29 cellular contexts compared by ENCODE assay signal in genomic region chr20:57662028-57662312, GRCh38. TPM values are rescaled to one million over a fixed set of nuclear protein-coding genes. Genes with fewer than 3 reads are reported as not detected.
DNase-seq lines count a peak whose midpoint lies in the region; ATAC-seq and TF ChIP-seq lines count a peak whose summit lies in the region.
"Had no signal": no experiment of that assay in that cellular context is flagged by ENCODE, and none has a peak within 500 bp of the region (broad histone marks: within the 10 kb centered on the region; RNA-seq: fewer than 3 reads in every experiment).

No MANE protein-coding gene starts in this region.

- H3K27ac ChIP-seq in RWPE2 (ENCODE audit: poor library complexity, severe bottlenecking) (peak overlapping the region; percentile 28), upper lobe of right lung (no peak overlapping the region)
- H3K27ac ChIP-seq: epithelial cell of prostate, HL-60, pancreas, right atrium auricular region, SJSA1 had no signal

- TF ChIP-seq CTCF in RWPE2 (IDR thresholded peaks at IDR 0.05; ENCODE audit: poor library complexity, severe bottlenecking) (no peak), nephron (IDR thresholded peaks at IDR 0.05; ENCODE audit: unreplicated experiment in 3 of 3) (no peak), upper lobe of right lung (IDR thresholded peaks at IDR 0.05) (no peak)

- H3K36me3 ChIP-seq in RWPE2 (ENCODE audit: low read depth), result peaks cover 79% of the 10 kb centered on the region
- peaks cover 9% of the 10 kb centered on the region for H3K36me3 ChIP-seq in upper lobe of right lung

- H3K27me3 Mint-ChIP-seq in activated T-cell treated with anti-CD3 and anti-CD28 coated beads, Interleukin-2, amount 50 U/mL, for 4 hours (ENCODE audit: low read depth), result no peaks in the 10 kb centered on the region
- H3K27me3 Mint-ChIP-seq in activated T-cell treated with anti-CD3 and anti-CD28 coated beads, Interleukin-2, amount 50 U/mL, for 24 hours, result no peaks in the 10 kb centered on the region
- H3K27me3 Mint-ChIP-seq in nephron (ENCODE audit: low read depth), result no peaks in the 10 kb centered on the region
- H3K27me3 Mint-ChIP-seq: activated CD4-positive, alpha-beta memory T cell treated with anti-CD3 and anti-CD28 coated beads for 36 hours; brain had no signal

- H3K4me1 Mint-ChIP-seq in activated T-cell treated with anti-CD3 and anti-CD28 coated beads, Interleukin-2, amount 50 U/mL, for 4 hours (ENCODE audit: low read depth), result peaks cover 16% of the 10 kb centered on the region
- H3K4me1 Mint-ChIP-seq in activated T-cell treated with anti-CD3 and anti-CD28 coated beads, Interleukin-2, amount 50 U/mL, for 24 hours (ENCODE audit: low read depth), result peaks cover 17% of the 10 kb centered on the region
- peaks cover 55% of the 10 kb centered on the region for H3K4me1 Mint-ChIP-seq in nephron

- H3K27me3 ChIP-seq in RWPE2 (ENCODE audit: insufficient read depth, poor library complexity, severe bottlenecking) (no peaks in the 10 kb centered on the region), upper lobe of right lung (no peaks in the 10 kb centered on the region)
- H3K27me3 ChIP-seq: pancreas, right atrium auricular region, SJSA1 had no signal

- H3K4me3 ChIP-seq in RWPE2 (ENCODE audit: severe bottlenecking), result no peak overlapping the region
- no peak overlapping the region for H3K4me3 ChIP-seq in upper lobe of right lung
- H3K4me3 ChIP-seq: pancreas, right atrium auricular region, SJSA1 had no signal

- H3K9me3 Mint-ChIP-seq in activated T-cell treated with anti-CD3 and anti-CD28 coated beads, Interleukin-2, amount 50 U/mL, for 4 hours, result no peaks in the 10 kb centered on the region
- H3K9me3 Mint-ChIP-seq in activated T-cell treated with anti-CD3 and anti-CD28 coated beads, Interleukin-2, amount 50 U/mL, for 24 hours, result no peaks in the 10 kb centered on the region
- no peaks in the 10 kb centered on the region for H3K9me3 Mint-ChIP-seq in nephron
- H3K9me3 Mint-ChIP-seq: activated CD4-positive, alpha-beta memory T cell treated with anti-CD3 and anti-CD28 coated beads for 36 hours; brain; natural killer cell had no signal

- ATAC-seq in activated T-cell treated with anti-CD3 and anti-CD28 coated beads, Interleukin-2, amount 50 U/mL, for 4 hours, result no peak
- no peak for ATAC-seq in RWPE2 (ENCODE audit: low read depth)
- ATAC-seq in upper lobe of right lung, result no peak
- ATAC-seq: activated CD4-positive, CD25-positive, alpha-beta regulatory T cell treated with anti-CD3 and anti-CD28 coated beads, Interleukin-2, amount 50 U/mL, for 24 hours; HepG2; natural killer cell; pancreas had no signal

- no peak overlapping the region for H3K4me3 Mint-ChIP-seq in activated T-cell treated with anti-CD3 and anti-CD28 coated beads, Interleukin-2, amount 50 U/mL, for 4 hours
- no peak overlapping the region for H3K4me3 Mint-ChIP-seq in activated T-cell treated with anti-CD3 and anti-CD28 coated beads, Interleukin-2, amount 50 U/mL, for 24 hours
- H3K4me3 Mint-ChIP-seq in nephron, result no peak overlapping the region
- H3K4me3 Mint-ChIP-seq: activated CD4-positive, alpha-beta memory T cell treated with anti-CD3 and anti-CD28 coated beads for 36 hours; brain; natural killer cell had no signal

- H3K36me3 Mint-ChIP-seq in activated T-cell treated with anti-CD3 and anti-CD28 coated beads, Interleukin-2, amount 50 U/mL, for 4 hours (ENCODE audit: insufficient read depth), result peaks cover 2% of the 10 kb centered on the region
- peaks cover 14% of the 10 kb centered on the region for H3K36me3 Mint-ChIP-seq in activated T-cell treated with anti-CD3 and anti-CD28 coated beads, Interleukin-2, amount 50 U/mL, for 24 hours (ENCODE audit: low read depth)
- peaks cover 14% of the 10 kb centered on the region for H3K36me3 Mint-ChIP-seq in nephron (ENCODE audit: low read depth)
- H3K36me3 Mint-ChIP-seq: activated CD4-positive, alpha-beta memory T cell treated with anti-CD3 and anti-CD28 coated beads for 36 hours; natural killer cell had no signal

- DNase-seq in activated T-cell treated with anti-CD3 and anti-CD28 coated beads, Interleukin-2, amount 50 U/mL, for 4 hours, result peak; percentile 4
- no peak for DNase-seq in activated T-cell treated with anti-CD3 and anti-CD28 coated beads, Interleukin-2, amount 50 U/mL, for 24 hours
- DNase-seq in RWPE2 (ENCODE audit: low spot score), result peak; percentile 69
- peak; percentile 35 for DNase-seq in upper lobe of right lung
- DNase-seq in NCI-H1092 treated with DMSO at 0.1 percent for 48 hours (lab: John Stamatoyannopoulos, UW), result no peak
- DNase-seq in 8988T, result no peak
- no peak for DNase-seq in NCI-H748 (lab: John Stamatoyannopoulos, UW; ENCODE audit: unreplicated experiment)
- DNase-seq: activated naive CD4-positive, alpha-beta T cell treated with Interleukin-2 at 50 U/mL for 16 hours; cerebellar nuclear complex; DMS153; Kasumi-1; natural killer cell; NCI-H1694; NCI-H510A treated with DMSO at 0.1 percent for 48 hours; stimulated activated CD4-positive, alpha-beta T cell treated with anti-CD3 and anti-CD28 coated beads, Interleukin-4, amount 100 ng/mL, for 1 hour; substantia nigra had no signal

- H3K9me3 ChIP-seq in RWPE2 (ENCODE audit: severe bottlenecking) (no peaks in the 10 kb centered on the region), upper lobe of right lung (no peaks in the 10 kb centered on the region)
- H3K9me3 ChIP-seq: pancreas, right atrium auricular region, SJSA1 had no signal

- H3K4me1 ChIP-seq in RWPE2 (ENCODE audit: insufficient read depth, poor library complexity, severe bottlenecking) (peaks cover 20% of the 10 kb centered on the region), upper lobe of right lung (no peaks in the 10 kb centered on the region)
- H3K4me1 ChIP-seq: pancreas, SJSA1 had no signal

- intact Hi-C loops in upper lobe of right lung (cut with DNase I), result no loop called here

- no peak overlapping the region for H3K27ac Mint-ChIP-seq in activated T-cell treated with anti-CD3 and anti-CD28 coated beads, Interleukin-2, amount 50 U/mL, for 24 hours
- peak overlapping the region in 2 of 3 experiments; percentile 49 to 64 for H3K27ac Mint-ChIP-seq in nephron
- H3K27ac Mint-ChIP-seq: activated CD4-positive, alpha-beta memory T cell treated with anti-CD3 and anti-CD28 coated beads for 36 hours; natural killer cell had no signal

RNA-seq across cellular contexts. Expression of gene ZBP1, which starts 41.7 kb away (rescaled TPM):
- total RNA-seq in activated T-cell treated with anti-CD3 and anti-CD28 coated beads, Interleukin-2, amount 50 U/mL, for 4 hours, result under 1 TPM in 2 of 3 donors, not detected in 1; 0.13 to 0.27 TPM
- 2.7 TPM for total RNA-seq in upper lobe of right lung
- total RNA-seq: A673, glomerular endothelial cell, H1, HepG2, right atrium auricular region, SJSA1 had no signal

RNA-seq across cellular contexts. Expression of gene PMEPA1, which starts 47.8 kb away (rescaled TPM):
- 1 to 10 TPM; 4.3 to 7.4 (median 5.6) TPM for total RNA-seq in activated T-cell treated with anti-CD3 and anti-CD28 coated beads, Interleukin-2, amount 50 U/mL, for 4 hours
- 49.1 TPM for total RNA-seq in upper lobe of right lung
- total RNA-seq: HepG2 had no signal

Comparison
In these comparisons a context has a peak if more than half of its experiments do, and no peak if none do; other contexts are left out.
1. DNase-seq: peak in activated T-cell treated with anti-CD3 and anti-CD28 coated beads, Interleukin-2, amount 50 U/mL, for 4 hours (single experiment), RWPE2 (single experiment) and upper lobe of right lung (single experiment); none in activated T-cell treated with anti-CD3 and anti-CD28 coated beads, Interleukin-2, amount 50 U/mL, for 24 hours (single experiment), NCI-H1092 treated with DMSO at 0.1 percent for 48 hours (single experiment), 8988T (single experiment) and NCI-H748 (single experiment).